8 cellular contexts compared by ENCODE assay signal in genomic region chr19:12789098-12789903, GRCh38. TPM values are rescaled to one million over a fixed set of nuclear protein-coding genes. Genes with fewer than 3 reads are reported as not detected.
DNase-seq lines count a peak whose midpoint lies in the region; ATAC-seq, FAIRE-seq and TF ChIP-seq lines count a peak whose summit lies in the region.

No MANE protein-coding gene starts in this region.

- ATAC-seq in GM21515 (IDR thresholded peaks at IDR 0.05; ENCODE audit: unreplicated experiment): no peak
- ATAC-seq in GM18498 (IDR thresholded peaks at IDR 0.05; ENCODE audit: unreplicated experiment): no peak

- intact Hi-C loops in adrenal gland (cut with DNase I): no loop called here

- no peak for FAIRE-seq in keratinocyte (lab: Jason Lieb, UNC)

- H3K4me3 ChIP-seq in adrenal gland (peak overlapping the region in 3 of 4 donors; percentile 1 to 77 (median 44)), keratinocyte (ENCODE audit: control insufficient read depth in 2 of 3, extremely low read depth in 1 of 3, insufficient read depth in 2 of 3, low read depth in 1 of 3, low read length in 3 of 3) (peak overlapping the region; percentile 48 to 73 (median 49))

- peak overlapping the region; percentile 46 for H2AFZ ChIP-seq in keratinocyte (ENCODE audit: control insufficient read depth, low read length)

- H3K27me3 ChIP-seq in adrenal gland (no peaks in the 10 kb centered on the region), keratinocyte (ENCODE audit: control insufficient read depth, extremely low read depth, insufficient read depth, low read length) (no peaks in the 10 kb centered on the region)

- H4K20me1 ChIP-seq in keratinocyte (ENCODE audit: control insufficient read depth, extremely low read depth, insufficient read depth, low read length): peaks cover 11% of the 10 kb centered on the region

- H3K9ac ChIP-seq in keratinocyte (ENCODE audit: control insufficient read depth, extremely low read depth, insufficient read depth, low read length): peak overlapping the region; percentile 97

- peaks cover 4% of the 10 kb centered on the region; the same call in 1 of the 2 replicates for H3K9me3 Mint-ChIP-seq in HFFc6
- H3K9me3 Mint-ChIP-seq in stimulated activated naive CD8-positive, alpha-beta T cell treated with anti-CD3 and anti-CD28 coated beads, Interleukin-15, Interleukin-2, amounts not matched to agents 100 ng/mL and 50 ng/mL, for 24 hours: no peaks in the 10 kb centered on the region

- peak overlapping the region; percentile 99 for H3K4me2 ChIP-seq in keratinocyte (ENCODE audit: control insufficient read depth, extremely low read depth, insufficient read depth, low read depth, low read length)

- H3K9me3 ChIP-seq in adrenal gland (replicated peaks in 1 of 3): no peaks in the 10 kb centered on the region
- no peaks in the 10 kb centered on the region for H3K9me3 ChIP-seq in keratinocyte (ENCODE audit: control insufficient read depth, low read depth, low read length)

- peak in 1 of 2 donors; percentile 35 for TF ChIP-seq POLR2A in adrenal gland (IDR thresholded peaks at IDR 0.05)

- H3K4me3 Mint-ChIP-seq in HFFc6: peak overlapping the region; percentile 94
- H3K4me3 Mint-ChIP-seq in stimulated activated naive CD8-positive, alpha-beta T cell treated with anti-CD3 and anti-CD28 coated beads, Interleukin-15, Interleukin-2, amounts not matched to agents 100 ng/mL and 50 ng/mL, for 24 hours: peak overlapping the region; percentile 96

- peaks cover 4% of the 10 kb centered on the region for H3K36me3 Mint-ChIP-seq in HFFc6 (ENCODE audit: low read depth)
- H3K36me3 Mint-ChIP-seq in stimulated activated naive CD8-positive, alpha-beta T cell treated with anti-CD3 and anti-CD28 coated beads, Interleukin-15, Interleukin-2, amounts not matched to agents 100 ng/mL and 50 ng/mL, for 24 hours (ENCODE audit: low read depth): peaks cover 6% of the 10 kb centered on the region

- H3K27ac ChIP-seq in adrenal gland (peak overlapping the region; percentile 97 to 100 (median 99)), keratinocyte (ENCODE audit: control insufficient read depth, insufficient read depth, low read length) (peak overlapping the region; percentile 98)

- H3K9me1 ChIP-seq in keratinocyte (ENCODE audit: control insufficient read depth, extremely low read depth, insufficient read depth, low read length): no peaks in the 10 kb centered on the region

- H3K27ac Mint-ChIP-seq in HFFc6: peak overlapping the region; percentile 98
- peak overlapping the region; percentile 96 for H3K27ac Mint-ChIP-seq in stimulated activated naive CD8-positive, alpha-beta T cell treated with anti-CD3 and anti-CD28 coated beads, Interleukin-15, Interleukin-2, amounts not matched to agents 100 ng/mL and 50 ng/mL, for 24 hours

- WGBS in adrenal gland, 4 donors: 1 to 7% (median 2%) methylated on average over 7 to 46 of the region's 46 CpGs

- DNase-seq in Caki2 (ENCODE audit: low read depth): peak; percentile 76
- no peak for DNase-seq in HFFc6
- peak in 2 of 7 donors; percentile 55 to 56 for DNase-seq in adrenal gland
- DNase-seq in keratinocyte (ENCODE audit: low read depth, low spot score): no peak
- no peak for DNase-seq in NCI-H510A treated with DMSO at 0.1 percent for 48 hours (lab: John Stamatoyannopoulos, UW)

- in situ Hi-C loops in Caki2 (cut with HindIII; ENCODE audit: low pct_unique_long_range_greater_than_20kb, low sequenced_read_pairs): no loop called here

- H3K4me1 Mint-ChIP-seq in HFFc6 (ENCODE audit: low read depth): peaks cover 31% of the 10 kb centered on the region
- H3K4me1 Mint-ChIP-seq in stimulated activated naive CD8-positive, alpha-beta T cell treated with anti-CD3 and anti-CD28 coated beads, Interleukin-15, Interleukin-2, amounts not matched to agents 100 ng/mL and 50 ng/mL, for 24 hours (ENCODE audit: low read depth): peaks cover 43% of the 10 kb centered on the region

- peaks cover 19% of the 10 kb centered on the region for H3K79me2 ChIP-seq in keratinocyte (ENCODE audit: control insufficient read depth, insufficient read depth, low read length)

- H3K27me3 Mint-ChIP-seq in HFFc6 (ENCODE audit: insufficient read depth): peaks cover 24% of the 10 kb centered on the region
- no peaks in the 10 kb centered on the region for H3K27me3 Mint-ChIP-seq in stimulated activated naive CD8-positive, alpha-beta T cell treated with anti-CD3 and anti-CD28 coated beads, Interleukin-15, Interleukin-2, amounts not matched to agents 100 ng/mL and 50 ng/mL, for 24 hours

- no peaks in the 10 kb centered on the region for H3K36me3 ChIP-seq in adrenal gland (replicated peaks in 1 of 2)
- H3K36me3 ChIP-seq in keratinocyte (ENCODE audit: control insufficient read depth in 2 of 2, extremely low read depth in 1 of 2, insufficient read depth in 2 of 2, low read length in 2 of 2): no peaks in the 10 kb centered on the region

- H3K4me1 ChIP-seq in adrenal gland (replicated peaks in 1 of 2) (peaks cover 25 to 49% of the 10 kb centered on the region in 2 donors), keratinocyte (ENCODE audit: control insufficient read depth, extremely low read depth, insufficient read depth, low read length) (peaks cover 55% of the 10 kb centered on the region)

- TF ChIP-seq CTCF in HFFc6 (IDR thresholded peaks at IDR 0.05) (no peak), adrenal gland (IDR thresholded peaks at IDR 0.05) (no peak), keratinocyte (optimal IDR thresholded peaks at IDR 0.05 in 1 of 3, IDR thresholded peaks at IDR 0.05 in 1 of 3, conservative IDR thresholded peaks at IDR 0.05 in 1 of 3; ENCODE audit: extremely low read depth in 1 of 3, insufficient read depth in 2 of 3, low read length in 3 of 3) (no peak)

- dilution Hi-C loops in keratinocyte (cut with MboI; ENCODE audit: extremely low pct_ligation_motif_present, low sequenced_read_pairs): no loop called here

RNA-seq across cellular contexts. Expression of gene JUNB, which starts 2.0 kb away (rescaled TPM):
- total RNA-seq in Caki2 (2014; rRNA removed; shearing (Covaris generic); ENCODE audit: low replicate concordance): 63.3 and 74.5 TPM in 2 replicates
- 10 to 100 TPM; 52.1 to 89.2 (median 83.8) TPM for total RNA-seq in HFFc6 (2021; fragmentation: NEBNext Ultra II Directional; extraction: Animal tissue kit (Norgen Biotek cat#: 25700))
- 100 to 1,000 TPM; 194 to 594 (median 354) TPM for total RNA-seq in adrenal gland
- polyA plus RNA-seq in adrenal gland (100 to 1,000 TPM in 2 of 3 donors, 1 to 10 TPM in 1; 4.2 to 291 (median 104) TPM), keratinocyte (34.9 to 85.1 TPM (median 40.8 TPM) in 3 replicates)
- polyA plus RNA-seq in keratinocyte (2011; ENCODE audit: low read depth): 87.3 TPM
- 13.1 and 47.4 TPM in 2 replicates for polyA plus RNA-seq in keratinocyte (2011; cell fraction: cytosol; rRNA removed)
- 62.8 and 88.1 TPM in 2 replicates for polyA plus RNA-seq in keratinocyte (2011; cell fraction: nucleus; rRNA removed)
- 52.4 and 163 TPM in 2 replicates for polyA plus RNA-seq in keratinocyte (2012; ENCODE audit: low replicate concordance)
- 11.0 to 22.5 TPM (median 12.4 TPM) in 3 replicates for polyA minus RNA-seq in keratinocyte
- 133 TPM for polyA minus RNA-seq in keratinocyte (2011; cell fraction: cytosol; rRNA and poly(A)+ RNA removed)
- 57.9 and 81.1 TPM in 2 replicates for polyA minus RNA-seq in keratinocyte (2011; cell fraction: nucleus; rRNA and poly(A)+ RNA removed)

RNA-seq across cellular contexts. Expression of gene PRDX2, which starts 12.3 kb away (rescaled TPM):
- total RNA-seq in Caki2 (2014; rRNA removed; shearing (Covaris generic); ENCODE audit: low replicate concordance): not detected in 2 replicates
- total RNA-seq in HFFc6 (2021; fragmentation: NEBNext Ultra II Directional; extraction: Animal tissue kit (Norgen Biotek cat#: 25700)): 100 to 1,000 TPM; 214 to 269 (median 229) TPM
- 1,000 to 10,000 TPM in 2 of 8 donors, 100 to 1,000 TPM in 6; 597 to 1,131 (median 835) TPM for total RNA-seq in adrenal gland
- polyA plus RNA-seq in adrenal gland (100 to 1,000 TPM; 146 to 957 (median 364) TPM), keratinocyte (119 to 301 TPM (median 154 TPM) in 3 replicates)
- 34.9 TPM for polyA plus RNA-seq in keratinocyte (2011; ENCODE audit: low read depth)
- polyA plus RNA-seq in keratinocyte (2011; cell fraction: cytosol; rRNA removed): 183 and 286 TPM in 2 replicates
- polyA plus RNA-seq in keratinocyte (2011; cell fraction: nucleus; rRNA removed): 144 and 162 TPM in 2 replicates
- polyA plus RNA-seq in keratinocyte (2012; ENCODE audit: low replicate concordance): 185 and 240 TPM in 2 replicates
- 153 to 398 TPM (median 161 TPM) in 3 replicates for polyA minus RNA-seq in keratinocyte
- 196 TPM for polyA minus RNA-seq in keratinocyte (2011; cell fraction: cytosol; rRNA and poly(A)+ RNA removed)
- 47.3 and 53.6 TPM in 2 replicates for polyA minus RNA-seq in keratinocyte (2011; cell fraction: nucleus; rRNA and poly(A)+ RNA removed)

RNA-seq across cellular contexts. Expression of gene THSD8, which starts 12.6 kb away (rescaled TPM):
- total RNA-seq in Caki2 (2014; rRNA removed; shearing (Covaris generic); ENCODE audit: low replicate concordance): not detected in 2 replicates
- 10 to 100 TPM; 14.1 to 30.3 (median 25.6) TPM for total RNA-seq in HFFc6 (2021; fragmentation: NEBNext Ultra II Directional; extraction: Animal tissue kit (Norgen Biotek cat#: 25700))
- total RNA-seq in adrenal gland: 1 to 10 TPM in 4 of 8 donors, not detected in 4; 1.8 to 5.2 (median 4.3) TPM
- polyA plus RNA-seq in adrenal gland (1 to 10 TPM; 3.5 to 5.6 (median 4.4) TPM), keratinocyte (0.41 to 6.6 TPM (median 2.9 TPM) in 3 replicates)
- not detected for polyA plus RNA-seq in keratinocyte (2011; ENCODE audit: low read depth)
- polyA plus RNA-seq in keratinocyte (2011; cell fraction: cytosol; rRNA removed): 2.9 and 4.9 TPM in 2 replicates
- 1.3 and 2.0 TPM in 2 replicates for polyA plus RNA-seq in keratinocyte (2011; cell fraction: nucleus; rRNA removed)
- 2.6 and 8.7 TPM in 2 replicates for polyA plus RNA-seq in keratinocyte (2012; ENCODE audit: low replicate concordance)
- polyA minus RNA-seq in keratinocyte: 2.4 to 10.5 TPM (median 4.4 TPM) in 3 replicates
- polyA minus RNA-seq in keratinocyte (2011; cell fraction: cytosol; rRNA and poly(A)+ RNA removed): not detected
- polyA minus RNA-seq in keratinocyte (2011; cell fraction: nucleus; rRNA and poly(A)+ RNA removed): not detected in 2 replicates

RNA-seq across cellular contexts. Expression of gene HOOK2, which starts 13.9 kb away (rescaled TPM):
- 17.8 and 18.1 TPM in 2 replicates for total RNA-seq in Caki2 (2014; rRNA removed; shearing (Covaris generic); ENCODE audit: low replicate concordance)
- total RNA-seq in HFFc6 (2021; fragmentation: NEBNext Ultra II Directional; extraction: Animal tissue kit (Norgen Biotek cat#: 25700)): 10 to 100 TPM; 10.5 to 13.8 (median 11.5) TPM
- total RNA-seq in adrenal gland: 10 to 100 TPM; 10.2 to 38.3 (median 29.1) TPM
- 10 to 100 TPM in 2 of 3 donors, 1 to 10 TPM in 1; 6.3 to 99.7 (median 69.3) TPM for polyA plus RNA-seq in adrenal gland
- 19.0 to 27.4 TPM (median 21.9 TPM) in 3 replicates for polyA plus RNA-seq in keratinocyte
- 61.4 TPM for polyA plus RNA-seq in keratinocyte (2011; ENCODE audit: low read depth)
- 8.9 and 15.2 TPM in 2 replicates for polyA plus RNA-seq in keratinocyte (2011; cell fraction: cytosol; rRNA removed)
- polyA plus RNA-seq in keratinocyte (2011; cell fraction: nucleus; rRNA removed): 98.6 and 127 TPM in 2 replicates
- polyA plus RNA-seq in keratinocyte (2012; ENCODE audit: low replicate concordance): 31.3 and 34.6 TPM in 2 replicates
- polyA minus RNA-seq in keratinocyte: 13.1 to 23.2 TPM (median 16.5 TPM) in 3 replicates
- 9.2 TPM for polyA minus RNA-seq in keratinocyte (2011; cell fraction: cytosol; rRNA and poly(A)+ RNA removed)
- 14.9 and 26.8 TPM in 2 replicates for polyA minus RNA-seq in keratinocyte (2011; cell fraction: nucleus; rRNA and poly(A)+ RNA removed)

RNA-seq across cellular contexts. Expression of gene RNASEH2A, which starts 17.1 kb away (rescaled TPM):
- total RNA-seq in Caki2 (2014; rRNA removed; shearing (Covaris generic); ENCODE audit: low replicate concordance): 94.5 and 126 TPM in 2 replicates
- total RNA-seq in HFFc6 (2021; fragmentation: NEBNext Ultra II Directional; extraction: Animal tissue kit (Norgen Biotek cat#: 25700)): 10 to 100 TPM; 17.9 to 43.2 (median 37.7) TPM
- 1 to 10 TPM; 2.8 to 8.6 (median 6.2) TPM for total RNA-seq in adrenal gland
- polyA plus RNA-seq in adrenal gland (1 to 10 TPM; 1.8 to 4.3 (median 3.4) TPM), keratinocyte (12.7 to 32.5 TPM (median 19.7 TPM) in 3 replicates)
- 7.9 TPM for polyA plus RNA-seq in keratinocyte (2011; ENCODE audit: low read depth)
- polyA plus RNA-seq in keratinocyte (2011; cell fraction: cytosol; rRNA removed): 6.9 and 11.9 TPM in 2 replicates
- polyA plus RNA-seq in keratinocyte (2011; cell fraction: nucleus; rRNA removed): 9.2 and 9.7 TPM in 2 replicates
- 5.0 and 21.3 TPM in 2 replicates for polyA plus RNA-seq in keratinocyte (2012; ENCODE audit: low replicate concordance)
- 12.2 to 23.4 TPM (median 19.4 TPM) in 3 replicates for polyA minus RNA-seq in keratinocyte
- 43.7 TPM for polyA minus RNA-seq in keratinocyte (2011; cell fraction: cytosol; rRNA and poly(A)+ RNA removed)
- polyA minus RNA-seq in keratinocyte (2011; cell fraction: nucleus; rRNA and poly(A)+ RNA removed): 3.6 and 5.5 TPM in 2 replicates

Comparison
In these comparisons a context has a peak if more than half of its experiments do, and no peak if none do; other contexts are left out.
1. RNA of gene PRDX2, which starts 12.3 kb away (total RNA-seq): 597 to 1,131 TPM in adrenal gland and 214 to 269 TPM in HFFc6; not detected in Caki2; every median in the first group is over 100 times any median in the second.